27 cellular contexts compared by ENCODE assay signal in the genomic region with DNA sequence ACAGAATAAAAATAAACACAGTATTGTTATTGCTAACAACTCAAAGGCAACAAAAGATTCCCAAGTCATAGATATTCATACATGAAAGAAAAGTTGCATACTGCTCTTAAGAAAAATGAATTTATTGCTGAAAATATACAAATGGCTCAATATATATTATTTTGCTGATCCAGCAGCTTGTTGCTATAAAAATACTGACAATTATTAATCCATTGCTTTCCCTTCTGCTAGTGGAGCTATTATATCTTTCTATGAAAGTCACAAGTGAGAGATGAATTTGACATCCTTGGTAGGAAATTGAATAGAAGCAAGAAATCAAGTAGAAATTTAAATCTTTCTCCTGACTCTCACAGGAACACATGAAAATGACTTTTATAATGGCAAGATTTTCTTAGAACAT.
A peak's percentile ranks its signal among the peaks of the same experiment; 100 is the strongest.
DNase-seq lines count a peak whose midpoint lies in the region; ATAC-seq, FAIRE-seq and TF ChIP-seq lines count a peak whose summit lies in the region.
"Had no signal": no experiment of that assay in that cellular context is flagged by ENCODE, and none has a peak within 500 bp of the region (broad histone marks: within the 10 kb centered on the region; RNA-seq: fewer than 3 reads in every experiment).

No MANE protein-coding gene starts in this region.

- intact Hi-C loops in HepG2 (cut with micrococcal nuclease; ENCODE audit: unreplicated experiment), result no loop called here
- intact Hi-C loops in right lobe of liver (cut with DNase I), result no loop called here
- intact Hi-C loops in HCT116 (cut with micrococcal nuclease), result no loop called here
- intact Hi-C loops in K562 (cut with micrococcal nuclease), result no loop called here

- H3K27me3 ChIP-seq in HepG2 (ENCODE audit: control insufficient read depth in 1 of 2, insufficient read depth in 2 of 2, low read length in 2 of 2) (no peaks in the 10 kb centered on the region), right lobe of liver (no peaks in the 10 kb centered on the region), HCT116 (ENCODE audit: insufficient read depth, low read length) (no peaks in the 10 kb centered on the region), K562 (ENCODE audit: control insufficient read depth in 2 of 2, insufficient read depth in 2 of 2, low read length in 2 of 2) (no peaks in the 10 kb centered on the region), HAP-1 (ENCODE audit: low read depth) (peaks cover 4% of the 10 kb centered on the region; the same call in 1 of the 2 replicates)
- H3K27me3 ChIP-seq: BLaER1 had no signal

- BruUV-seq in HepG2 (replicated peaks; lab: Mats Ljungman, UMichigan), result no TSS peak
- no TSS peak for BruUV-seq in HCT116 (replicated peaks; lab: Mats Ljungman, UMichigan)
- no TSS peak for BruUV-seq in K562 (replicated peaks; lab: Mats Ljungman, UMichigan)

- no peak overlapping the region for H3K27ac ChIP-seq in HepG2 (ENCODE audit: extremely low read length, insufficient read depth, low read length)
- no peak overlapping the region for H3K27ac ChIP-seq in right lobe of liver
- no peak overlapping the region for H3K27ac ChIP-seq in HCT116 (ENCODE audit: low read depth, low read length)
- H3K27ac ChIP-seq in K562 (ENCODE audit: extremely low read depth, low read depth, low read length), result no peak overlapping the region
- H3K27ac ChIP-seq: 22Rv1, BLaER1 had no signal

- H3K9ac ChIP-seq in HepG2 (ENCODE audit: insufficient read depth, low read depth, low read length), result no peak overlapping the region
- H3K9ac ChIP-seq in HCT116 (ENCODE audit: low read length), result no peak overlapping the region
- no peak overlapping the region for H3K9ac ChIP-seq in K562 (ENCODE audit: insufficient read depth in 1 of 2, low read depth in 2 of 2, low read length in 2 of 2)
- H3K9ac ChIP-seq: BLaER1 had no signal

- H3K9me3 ChIP-seq in HepG2 (ENCODE audit: low read length) (no peaks in the 10 kb centered on the region), right lobe of liver (no peaks in the 10 kb centered on the region), HCT116 (ENCODE audit: control insufficient read depth in 1 of 2, insufficient read depth in 1 of 2, low read depth in 1 of 2, low read length in 2 of 2) (no peaks in the 10 kb centered on the region), K562 (replicated peaks; ENCODE audit: control insufficient read depth, insufficient read depth, low read depth, low read length) (no peaks in the 10 kb centered on the region), HAP-1 (no peaks in the 10 kb centered on the region)
- H3K9me3 ChIP-seq: BE2C, BLaER1, Caco-2 had no signal

- no peaks in the 10 kb centered on the region for H3K36me3 ChIP-seq in HepG2 (replicated peaks in 1 of 2; ENCODE audit: control insufficient read depth in 1 of 2, insufficient read depth in 2 of 2, low read length in 2 of 2)
- no peaks in the 10 kb centered on the region for H3K36me3 ChIP-seq in right lobe of liver
- no peaks in the 10 kb centered on the region for H3K36me3 ChIP-seq in HCT116 (ENCODE audit: control insufficient read depth in 1 of 2, insufficient read depth in 2 of 2, low read length in 2 of 2)
- no peaks in the 10 kb centered on the region for H3K36me3 ChIP-seq in K562 (ENCODE audit: control insufficient read depth, insufficient read depth, low read length)
- no peaks in the 10 kb centered on the region for H3K36me3 ChIP-seq in HAP-1 (replicated peaks)
- H3K36me3 ChIP-seq: BE2C, BLaER1 had no signal

- TF ChIP-seq RAD21 in HepG2 (CRISPR knock-in tag; IDR thresholded peaks at IDR 0.05), result no peak
- TF ChIP-seq RAD21 in HCT116 (IDR thresholded peaks at IDR 0.05; ENCODE audit: low read depth), result no peak
- no peak for TF ChIP-seq RAD21 in K562 (CRISPR knock-in tag; conservative IDR thresholded peaks at IDR 0.05 in 1 of 2, IDR thresholded peaks at IDR 0.05 in 1 of 2)

- ATAC-seq in HepG2 (no peak), right lobe of liver (no peak), HCT116 (no peak), K562 (no peak)
- ATAC-seq: GM12878 had no signal

- H3K9me2 ChIP-seq in HCT116 (ENCODE audit: insufficient read depth), result no peaks in the 10 kb centered on the region

- H3K4me1 ChIP-seq in HepG2 (ENCODE audit: insufficient read depth, low read length) (no peaks in the 10 kb centered on the region), right lobe of liver (no peaks in the 10 kb centered on the region), HCT116 (ENCODE audit: control insufficient read depth in 1 of 2, insufficient read depth in 2 of 2, low read length in 2 of 2) (no peaks in the 10 kb centered on the region), K562 (replicated peaks in 1 of 2; ENCODE audit: control insufficient read depth in 2 of 2, insufficient read depth in 2 of 2, low read length in 2 of 2) (no peaks in the 10 kb centered on the region), HAP-1 (peaks cover 5% of the 10 kb centered on the region)
- H3K4me1 ChIP-seq: BE2C, BLaER1 had no signal

- no peak for TF ChIP-seq CTCF in HepG2 (CRISPR knock-in tag; IDR thresholded peaks at IDR 0.05)
- TF ChIP-seq CTCF in right lobe of liver (IDR thresholded peaks at IDR 0.05), result no peak
- no peak for TF ChIP-seq CTCF in HCT116 (IDR thresholded peaks at IDR 0.05 in 2 of 3, conservative IDR thresholded peaks at IDR 0.05 in 1 of 3; ENCODE audit: borderline replicate concordance in 1 of 3, insufficient read depth in 1 of 3, low read depth in 2 of 3, low read length in 2 of 3)
- TF ChIP-seq CTCF in K562 (IDR thresholded peaks at IDR 0.05 in 2 of 3, conservative IDR thresholded peaks at IDR 0.05 in 1 of 3; ENCODE audit: insufficient read depth in 2 of 3, low read depth in 1 of 3, low read length in 3 of 3), result no peak

- no peak for TF ChIP-seq EP300 in HepG2 (IDR thresholded peaks at IDR 0.05; ENCODE audit: low read depth in 2 of 2, low read length in 2 of 2)
- no peak for TF ChIP-seq EP300 in HepG2 (CRISPR knock-in tag; IDR thresholded peaks at IDR 0.05; ENCODE audit: borderline replicate concordance)
- TF ChIP-seq EP300 in K562 (IDR thresholded peaks at IDR 0.05; ENCODE audit: low read length), result no peak

- no peak for DNase-seq in HepG2 (ENCODE audit: low spot score)
- DNase-seq in right lobe of liver, result no peak
- no peak for DNase-seq in HCT116 (ENCODE audit: low read depth, low spot score)
- no peak for DNase-seq in K562 (ENCODE audit: extremely low read depth in 1 of 4, low spot score in 3 of 4)
- DNase-seq in COR-L47 (lab: John Stamatoyannopoulos, UW), result no peak
- no peak for DNase-seq in HAP-1 (ENCODE audit: low spot score in 2 of 2)
- no peak for DNase-seq in stimulated activated CD4-positive, alpha-beta T cell treated with anti-CD3 and anti-CD28 coated beads, Interleukin-4, amount 100 ng/mL, for 1 hour
- DNase-seq: ACHN; BE2C; C1 segment of cervical spinal cord; Caco-2; Calu3; CD4-positive, alpha-beta memory T cell; CD4-positive, CD25-positive, alpha-beta regulatory T cell; CD8-positive, alpha-beta memory T cell; DMS 273 treated with DMSO at 0.1 percent for 48 hours; DMS153; DMS53; DMS79; DND-41; EL; GDM1 had no signal

- H3K9me1 ChIP-seq in K562 (ENCODE audit: control insufficient read depth, insufficient read depth, low read length), result no peaks in the 10 kb centered on the region

- no peak overlapping the region for H2AFZ ChIP-seq in HepG2 (ENCODE audit: low read length)
- H2AFZ ChIP-seq in HCT116 (ENCODE audit: low read depth, low read length, poor library complexity, severe bottlenecking), result peak overlapping the region; percentile 3
- H2AFZ ChIP-seq in K562 (ENCODE audit: low read depth, low read length), result no peak overlapping the region

- no peak for FAIRE-seq in HepG2 (lab: Jason Lieb, UNC)
- FAIRE-seq in K562 (lab: Jason Lieb, UNC), result no peak
- FAIRE-seq: GM12878, GM12892, GM19239 had no signal

- POLR2A ChIA-PET in HepG2 (lab: Yijun Ruan, JAX) (no interaction called here), HCT116 (lab: Charles Lee) (no interaction called here), K562 (lab: Yijun Ruan, JAX) (no interaction called here)

- RAD21 ChIA-PET in HCT116 (lab: Charles Lee; ENCODE audit: low non-redundant PET in 1 of 2, low total read pairs in 2 of 2, uncharacterized antibody in 2 of 2, unreplicated experiment in 2 of 2), result no interaction called here

- in situ Hi-C loops in HepG2 (cut with HindIII; ENCODE audit: extremely low pct_ligation_motif_present, low pct_unique_long_range_greater_than_20kb) (no loop called here), K562 (cut with MboI) (no loop called here), HAP-1 (cut with MboI; ENCODE audit: low sequenced_read_pairs) (no loop called here)

- H3K4me2 ChIP-seq in HepG2 (ENCODE audit: low read depth, low read length), result no peak overlapping the region
- H3K4me2 ChIP-seq in HCT116 (ENCODE audit: low read length), result no peak overlapping the region
- H3K4me2 ChIP-seq in K562 (ENCODE audit: insufficient read depth, low read length), result no peak overlapping the region
- H3K4me2 ChIP-seq: BLaER1 had no signal

- H3K79me2 ChIP-seq in HepG2 (ENCODE audit: insufficient read depth, low read length) (no peaks in the 10 kb centered on the region), HCT116 (ENCODE audit: insufficient read depth, low read length) (no peaks in the 10 kb centered on the region), K562 (ENCODE audit: control insufficient read depth, insufficient read depth, low read length) (no peaks in the 10 kb centered on the region)

- no peak for TF ChIP-seq POLR2A in HepG2 (IDR thresholded peaks at IDR 0.05; ENCODE audit: insufficient read depth in 1 of 2, low read depth in 2 of 2, low read length in 2 of 2)
- TF ChIP-seq POLR2A in right lobe of liver (IDR thresholded peaks at IDR 0.05), result no peak
- no peak for TF ChIP-seq POLR2A in HCT116 (IDR thresholded peaks at IDR 0.05; ENCODE audit: borderline replicate concordance, extremely low read depth, insufficient read depth, insufficient read length)
- no peak for TF ChIP-seq POLR2A in K562 (conservative IDR thresholded peaks at IDR 0.05)

- H3K4me3 ChIP-seq in HepG2 (replicated peaks in 1 of 3; ENCODE audit: insufficient read depth in 1 of 3, low read depth in 2 of 3, low read length in 3 of 3) (no peak overlapping the region), right lobe of liver (no peak overlapping the region), HCT116 (replicated peaks in 1 of 2; ENCODE audit: low read depth in 1 of 2, low read length in 2 of 2) (no peak overlapping the region), K562 (no peak overlapping the region), HAP-1 (no peak overlapping the region)
- H3K4me3 ChIP-seq: BLaER1, GM12878 had no signal

- H4K20me1 ChIP-seq in HepG2 (ENCODE audit: insufficient read depth, low read length) (no peaks in the 10 kb centered on the region), HCT116 (ENCODE audit: insufficient read depth) (no peaks in the 10 kb centered on the region), K562 (replicated peaks; ENCODE audit: control insufficient read depth, insufficient read depth, low read length) (no peaks in the 10 kb centered on the region)
- H4K20me1 ChIP-seq: BLaER1 had no signal

- CTCF ChIA-PET in HepG2 (lab: Yijun Ruan, JAX; ENCODE audit: low intra/inter-chr PET ratio, low total read pairs) (no interaction called here), HCT116 (lab: Charles Lee) (no interaction called here), K562 (lab: Yijun Ruan, JAX; ENCODE audit: low intra/inter-chr PET ratio) (no interaction called here)

TF ChIP-seq in HCT116, 20 proteins besides CTCF, POLR2A, EP300 and RAD21 (continues in another document):
- TF ChIP-seq CBX3 (IDR thresholded peaks at IDR 0.05; ENCODE audit: low read depth), result no peak
- no peak for TF ChIP-seq EZH2 (IDR thresholded peaks at IDR 0.05)

TF ChIP-seq in K562, 482 proteins besides CTCF, POLR2A, EP300 and RAD21 (continues in another document):
- no peak for TF ChIP-seq DMBX1 (CRISPR knock-in tag; IDR thresholded peaks at IDR 0.05; ENCODE audit: borderline replicate concordance)

Comparison
In these comparisons a context has a peak if more than half of its experiments do, and no peak if none do; other contexts are left out.
1. Of the 241 proteins assayed by ChIP-seq in both HepG2 and K562: peak only in HepG2: MAFF and MAFK; only in K562: none; in both: none; in neither: 239.